In genomic region chr19:14221345-14221744, GRCh38 we compare ENCODE assay signal across 8 cellular contexts. TPM values are rescaled to one million over a fixed set of nuclear protein-coding genes. Genes with fewer than 3 reads are reported as not detected.
DNase-seq lines count a peak whose midpoint lies in the region; ATAC-seq lines count a peak whose summit lies in the region.
"Not testable (repeated sequence)": the region's sequence is repeated elsewhere in the genome, so short reads cannot be mapped to it uniquely, and the experiment has no call there.

No MANE protein-coding gene starts in this region.

- peak; percentile 50 for DNase-seq in DMS53 (lab: John Stamatoyannopoulos, UW)
- peak; percentile 53 for DNase-seq in M059J (ENCODE audit: low read depth)
- DNase-seq in T-helper 9 cell: peak; percentile 62
- peak; percentile 72 for DNase-seq in activated T-cell treated with anti-CD3 and anti-CD28 coated beads, Interleukin-2, amount 50 U/mL, for 4 hours
- peak; percentile 32 for DNase-seq in dermis blood vessel endothelial cell
- peak; percentile 64 for DNase-seq in islet precursor cell
- peak; percentile 49 to 80 (median 69) for DNase-seq in stimulated activated naive CD4-positive, alpha-beta T cell (lab: John Stamatoyannopoulos, UW)

- not testable (repeated sequence) for H3K27me3 Mint-ChIP-seq in activated T-cell treated with anti-CD3 and anti-CD28 coated beads, Interleukin-2, amount 50 U/mL, for 4 hours (ENCODE audit: low read depth)

- not testable (repeated sequence) for H3K4me3 ChIP-seq in skeletal muscle satellite cell (ENCODE audit: low read length)

- peaks cover 12% of the 10 kb centered on the region for H3K4me1 Mint-ChIP-seq in activated T-cell treated with anti-CD3 and anti-CD28 coated beads, Interleukin-2, amount 50 U/mL, for 4 hours (ENCODE audit: low read depth)

- H3K27me3 ChIP-seq in skeletal muscle satellite cell (ENCODE audit: control insufficient read depth, insufficient read depth, low read length): not testable (repeated sequence)

- H3K36me3 ChIP-seq in skeletal muscle satellite cell (ENCODE audit: insufficient read depth, low read length): not testable (repeated sequence)

- not testable (repeated sequence) for H3K4me1 ChIP-seq in skeletal muscle satellite cell (ENCODE audit: control insufficient read depth, insufficient read depth, low read length)

- not testable (repeated sequence) for H3K36me3 Mint-ChIP-seq in activated T-cell treated with anti-CD3 and anti-CD28 coated beads, Interleukin-2, amount 50 U/mL, for 4 hours (ENCODE audit: insufficient read depth)

- H3K9ac ChIP-seq in skeletal muscle satellite cell (ENCODE audit: low read depth, low read length): not testable (repeated sequence)

- peak; percentile 91 to 93 for ATAC-seq in activated T-cell treated with anti-CD3 and anti-CD28 coated beads, Interleukin-2, amount 50 U/mL, for 4 hours

- H3K4me3 Mint-ChIP-seq in activated T-cell treated with anti-CD3 and anti-CD28 coated beads, Interleukin-2, amount 50 U/mL, for 4 hours: peak overlapping the region; percentile 31

- H3K4me2 ChIP-seq in skeletal muscle satellite cell (ENCODE audit: low read length): peak overlapping the region; percentile 44

- not testable (repeated sequence) for H3K9me3 Mint-ChIP-seq in activated T-cell treated with anti-CD3 and anti-CD28 coated beads, Interleukin-2, amount 50 U/mL, for 4 hours

- not testable (repeated sequence) for H3K9me3 ChIP-seq in skeletal muscle satellite cell (replicated peaks; ENCODE audit: low read length)

RNA-seq across cellular contexts. Expression of gene ADGRL1, which starts 15.4 kb away (rescaled TPM):
- 2.4 and 4.8 TPM in 2 replicates for total RNA-seq in M059J (2014; rRNA removed; shearing (Covaris generic))
- 10 to 100 TPM; 22.2 to 30.2 (median 23.6) TPM for total RNA-seq in activated T-cell treated with anti-CD3 and anti-CD28 coated beads, Interleukin-2, amount 50 U/mL, for 4 hours
- 5.1 and 6.3 TPM in 2 replicates for total RNA-seq in dermis blood vessel endothelial cell
- total RNA-seq in skeletal muscle satellite cell (2012; rRNA removed): 1.0 and 1.5 TPM in 2 replicates
